In the genomic region with DNA sequence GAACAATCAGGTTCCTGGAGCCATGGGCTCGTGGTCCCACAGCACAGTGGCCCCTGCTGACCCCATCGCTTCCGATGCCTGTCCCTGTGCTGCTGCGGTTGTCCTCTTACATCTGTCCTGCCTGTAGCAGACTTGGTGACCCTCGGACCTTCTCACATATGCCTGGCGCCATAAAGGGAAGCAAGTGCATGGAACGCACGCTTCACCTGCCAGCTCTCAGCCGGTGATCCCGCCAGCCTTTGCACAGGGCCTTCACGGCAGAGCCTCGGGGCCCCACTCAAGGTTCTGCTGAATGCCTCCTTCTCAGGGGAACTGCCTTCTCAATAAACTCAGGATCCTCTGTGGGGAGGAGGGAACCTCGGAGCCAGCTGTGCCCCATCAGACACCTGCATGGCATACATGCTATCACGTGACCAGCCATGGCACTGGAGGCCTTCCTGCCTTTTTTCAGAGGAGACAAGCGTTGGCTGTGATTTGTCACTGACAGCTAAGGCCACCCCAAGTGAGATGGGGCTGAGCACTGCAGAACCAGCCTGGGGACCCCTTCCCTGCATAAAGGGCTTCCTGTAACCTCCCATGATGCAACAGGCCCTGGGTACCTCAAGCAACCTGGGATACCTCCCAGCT, we compare ENCODE assay signal across 2 cellular contexts.
TF ChIP-seq lines count a peak whose summit lies in the region.

No MANE protein-coding gene starts in this region.

TF ChIP-seq in SK-N-SH, 30 proteins besides CTCF, POLR2A, EP300 and RAD21 (continued from another document):
- TF ChIP-seq, protein P1, sequence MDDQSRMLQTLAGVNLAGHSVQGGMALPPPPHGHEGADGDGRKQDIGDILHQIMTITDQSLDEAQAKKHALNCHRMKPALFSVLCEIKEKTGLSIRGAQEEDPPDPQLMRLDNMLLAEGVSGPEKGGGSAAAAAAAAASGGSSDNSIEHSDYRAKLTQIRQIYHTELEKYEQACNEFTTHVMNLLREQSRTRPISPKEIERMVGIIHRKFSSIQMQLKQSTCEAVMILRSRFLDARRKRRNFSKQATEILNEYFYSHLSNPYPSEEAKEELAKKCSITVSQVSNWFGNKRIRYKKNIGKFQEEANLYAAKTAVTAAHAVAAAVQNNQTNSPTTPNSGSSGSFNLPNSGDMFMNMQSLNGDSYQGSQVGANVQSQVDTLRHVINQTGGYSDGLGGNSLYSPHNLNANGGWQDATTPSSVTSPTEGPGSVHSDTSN (IDR thresholded peaks at IDR 0.05): no peak
- TF ChIP-seq RXRA (IDR thresholded peaks at IDR 0.05; ENCODE audit: borderline replicate concordance, low read depth) (no peak), TAF1 (IDR thresholded peaks at IDR 0.05; ENCODE audit: borderline replicate concordance, low read depth, low read length) (no peak), ELF1 (IDR thresholded peaks at IDR 0.05) (no peak)
- TF ChIP-seq, protein P2, sequence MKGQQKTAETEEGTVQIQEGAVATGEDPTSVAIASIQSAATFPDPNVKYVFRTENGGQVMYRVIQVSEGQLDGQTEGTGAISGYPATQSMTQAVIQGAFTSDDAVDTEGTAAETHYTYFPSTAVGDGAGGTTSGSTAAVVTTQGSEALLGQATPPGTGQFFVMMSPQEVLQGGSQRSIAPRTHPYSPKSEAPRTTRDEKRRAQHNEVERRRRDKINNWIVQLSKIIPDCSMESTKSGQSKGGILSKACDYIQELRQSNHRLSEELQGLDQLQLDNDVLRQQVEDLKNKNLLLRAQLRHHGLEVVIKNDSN (IDR thresholded peaks at IDR 0.05; ENCODE audit: borderline replicate concordance, low read depth): no peak

TF ChIP-seq in SK-N-SH treated with all-trans-retinoic acid at 6 μM for 48 hours, 23 proteins besides CTCF, POLR2A, EP300 and RAD21 (continued from another document):
- TF ChIP-seq, protein P3, sequence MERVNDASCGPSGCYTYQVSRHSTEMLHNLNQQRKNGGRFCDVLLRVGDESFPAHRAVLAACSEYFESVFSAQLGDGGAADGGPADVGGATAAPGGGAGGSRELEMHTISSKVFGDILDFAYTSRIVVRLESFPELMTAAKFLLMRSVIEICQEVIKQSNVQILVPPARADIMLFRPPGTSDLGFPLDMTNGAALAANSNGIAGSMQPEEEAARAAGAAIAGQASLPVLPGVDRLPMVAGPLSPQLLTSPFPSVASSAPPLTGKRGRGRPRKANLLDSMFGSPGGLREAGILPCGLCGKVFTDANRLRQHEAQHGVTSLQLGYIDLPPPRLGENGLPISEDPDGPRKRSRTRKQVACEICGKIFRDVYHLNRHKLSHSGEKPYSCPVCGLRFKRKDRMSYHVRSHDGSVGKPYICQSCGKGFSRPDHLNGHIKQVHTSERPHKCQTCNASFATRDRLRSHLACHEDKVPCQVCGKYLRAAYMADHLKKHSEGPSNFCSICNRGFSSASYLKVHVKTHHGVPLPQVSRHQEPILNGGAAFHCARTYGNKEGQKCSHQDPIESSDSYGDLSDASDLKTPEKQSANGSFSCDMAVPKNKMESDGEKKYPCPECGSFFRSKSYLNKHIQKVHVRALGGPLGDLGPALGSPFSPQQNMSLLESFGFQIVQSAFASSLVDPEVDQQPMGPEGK (CRISPR knock-in tag; IDR thresholded peaks at IDR 0.05; ENCODE audit: borderline replicate concordance): no peak
- no peak for TF ChIP-seq ARNTL (CRISPR knock-in tag; IDR thresholded peaks at IDR 0.05; ENCODE audit: borderline replicate concordance, low read depth)
- no peak for TF ChIP-seq TOX (CRISPR knock-in tag; IDR thresholded peaks at IDR 0.05; ENCODE audit: borderline replicate concordance)
- no peak for TF ChIP-seq PPARA (CRISPR knock-in tag; IDR thresholded peaks at IDR 0.05; ENCODE audit: borderline replicate concordance)
- no peak for TF ChIP-seq RARB (CRISPR knock-in tag; IDR thresholded peaks at IDR 0.05)
- TF ChIP-seq, protein P4, sequence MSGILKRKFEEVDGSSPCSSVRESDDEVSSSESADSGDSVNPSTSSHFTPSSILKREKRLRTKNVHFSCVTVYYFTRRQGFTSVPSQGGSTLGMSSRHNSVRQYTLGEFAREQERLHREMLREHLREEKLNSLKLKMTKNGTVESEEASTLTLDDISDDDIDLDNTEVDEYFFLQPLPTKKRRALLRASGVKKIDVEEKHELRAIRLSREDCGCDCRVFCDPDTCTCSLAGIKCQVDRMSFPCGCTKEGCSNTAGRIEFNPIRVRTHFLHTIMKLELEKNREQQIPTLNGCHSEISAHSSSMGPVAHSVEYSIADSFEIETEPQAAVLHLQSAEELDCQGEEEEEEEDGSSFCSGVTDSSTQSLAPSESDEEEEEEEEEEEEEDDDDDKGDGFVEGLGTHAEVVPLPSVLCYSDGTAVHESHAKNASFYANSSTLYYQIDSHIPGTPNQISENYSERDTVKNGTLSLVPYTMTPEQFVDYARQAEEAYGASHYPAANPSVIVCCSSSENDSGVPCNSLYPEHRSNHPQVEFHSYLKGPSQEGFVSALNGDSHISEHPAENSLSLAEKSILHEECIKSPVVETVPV (CRISPR knock-in tag; IDR thresholded peaks at IDR 0.05): no peak
- TF ChIP-seq ZC3H10 (CRISPR knock-in tag; IDR thresholded peaks at IDR 0.05): no peak
- no peak for TF ChIP-seq CSDC2 (CRISPR knock-in tag; IDR thresholded peaks at IDR 0.05)
- no peak for TF ChIP-seq ZFP30 (CRISPR knock-in tag; IDR thresholded peaks at IDR 0.05)
- TF ChIP-seq GLIS3 (CRISPR knock-in tag; IDR thresholded peaks at IDR 0.05): no peak
- no peak for TF ChIP-seq OSR1 (CRISPR knock-in tag; IDR thresholded peaks at IDR 0.05)
- no peak for TF ChIP-seq BACH2 (CRISPR knock-in tag; IDR thresholded peaks at IDR 0.05; ENCODE audit: borderline replicate concordance)
- no peak for TF ChIP-seq TCF4 (CRISPR knock-in tag; IDR thresholded peaks at IDR 0.05; ENCODE audit: borderline replicate concordance)
- TF ChIP-seq SNAI2 (CRISPR knock-in tag; IDR thresholded peaks at IDR 0.05): no peak
- TF ChIP-seq, protein P5, sequence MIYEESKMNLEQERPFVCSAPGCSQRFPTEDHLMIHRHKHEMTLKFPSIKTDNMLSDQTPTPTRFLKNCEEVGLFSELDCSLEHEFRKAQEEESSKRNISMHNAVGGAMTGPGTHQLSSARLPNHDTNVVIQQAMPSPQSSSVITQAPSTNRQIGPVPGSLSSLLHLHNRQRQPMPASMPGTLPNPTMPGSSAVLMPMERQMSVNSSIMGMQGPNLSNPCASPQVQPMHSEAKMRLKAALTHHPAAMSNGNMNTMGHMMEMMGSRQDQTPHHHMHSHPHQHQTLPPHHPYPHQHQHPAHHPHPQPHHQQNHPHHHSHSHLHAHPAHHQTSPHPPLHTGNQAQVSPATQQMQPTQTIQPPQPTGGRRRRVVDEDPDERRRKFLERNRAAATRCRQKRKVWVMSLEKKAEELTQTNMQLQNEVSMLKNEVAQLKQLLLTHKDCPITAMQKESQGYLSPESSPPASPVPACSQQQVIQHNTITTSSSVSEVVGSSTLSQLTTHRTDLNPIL (CRISPR knock-in tag; IDR thresholded peaks at IDR 0.05; ENCODE audit: low read depth): no peak
- TF ChIP-seq, protein P6, sequence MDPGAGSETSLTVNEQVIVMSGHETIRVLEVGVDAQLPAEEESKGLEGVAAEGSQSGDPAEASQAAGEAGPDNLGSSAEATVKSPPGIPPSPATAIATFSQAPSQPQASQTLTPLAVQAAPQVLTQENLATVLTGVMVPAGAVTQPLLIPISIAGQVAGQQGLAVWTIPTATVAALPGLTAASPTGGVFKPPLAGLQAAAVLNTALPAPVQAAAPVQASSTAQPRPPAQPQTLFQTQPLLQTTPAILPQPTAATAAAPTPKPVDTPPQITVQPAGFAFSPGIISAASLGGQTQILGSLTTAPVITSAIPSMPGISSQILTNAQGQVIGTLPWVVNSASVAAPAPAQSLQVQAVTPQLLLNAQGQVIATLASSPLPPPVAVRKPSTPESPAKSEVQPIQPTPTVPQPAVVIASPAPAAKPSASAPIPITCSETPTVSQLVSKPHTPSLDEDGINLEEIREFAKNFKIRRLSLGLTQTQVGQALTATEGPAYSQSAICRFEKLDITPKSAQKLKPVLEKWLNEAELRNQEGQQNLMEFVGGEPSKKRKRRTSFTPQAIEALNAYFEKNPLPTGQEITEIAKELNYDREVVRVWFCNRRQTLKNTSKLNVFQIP (CRISPR knock-in tag; IDR thresholded peaks at IDR 0.05; ENCODE audit: borderline replicate concordance, low read depth): no peak
